ENCODE assay signal across 2 cellular contexts in genomic region chr15:71707230-71708051, GRCh38.
TF ChIP-seq lines count a peak whose summit lies in the region.

No MANE protein-coding gene starts in this region.

TF ChIP-seq in IMR-90, 13 proteins besides CTCF, POLR2A, EP300 and RAD21:
- no peak for TF ChIP-seq SMC3 (IDR thresholded peaks at IDR 0.05; ENCODE audit: low read depth, low read length)
- TF ChIP-seq CHD1 (IDR thresholded peaks at IDR 0.05; ENCODE audit: low read depth, low read length), result no peak
- peak; percentile 75 for TF ChIP-seq CEBPB (IDR thresholded peaks at IDR 0.05; ENCODE audit: low read depth, low read length)

TF ChIP-seq in endothelial cell of umbilical vein, 7 proteins besides CTCF, POLR2A, EP300 and RAD21:
- TF ChIP-seq FOS (IDR thresholded peaks at IDR 0.05; ENCODE audit: borderline replicate concordance, insufficient read depth, low read length), result peak; percentile 30
- no peak for TF ChIP-seq MAX (IDR thresholded peaks at IDR 0.05; ENCODE audit: insufficient read depth, insufficient read length)
- TF ChIP-seq GATA2 (IDR thresholded peaks at IDR 0.05; ENCODE audit: insufficient read depth, insufficient read length, low read depth, low read length), result peak; percentile 83
